1 cellular context compared by ENCODE assay signal in the genomic region with DNA sequence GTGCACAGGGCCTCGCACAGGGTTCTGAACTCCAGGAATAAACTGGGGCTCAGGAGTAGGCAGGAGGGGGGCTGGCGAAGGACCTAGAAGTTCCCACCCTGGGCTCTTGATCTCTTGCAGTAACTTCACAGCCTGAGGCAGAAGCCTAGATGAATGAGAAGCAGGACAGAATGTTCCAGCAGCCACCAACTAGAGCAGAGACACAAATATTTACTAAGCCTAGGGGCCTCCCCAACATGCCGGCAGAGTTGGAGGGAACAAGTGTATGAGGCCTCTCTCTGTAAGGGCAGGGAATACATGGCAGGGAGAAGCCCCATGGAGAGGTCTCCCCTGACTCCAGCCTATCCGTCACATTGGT.
TF ChIP-seq lines count a peak whose summit lies in the region.

No MANE protein-coding gene starts in this region.

TF ChIP-seq in HepG2, 621 proteins besides CTCF, POLR2A, EP300 and RAD21:
- TF ChIP-seq, protein P1, sequence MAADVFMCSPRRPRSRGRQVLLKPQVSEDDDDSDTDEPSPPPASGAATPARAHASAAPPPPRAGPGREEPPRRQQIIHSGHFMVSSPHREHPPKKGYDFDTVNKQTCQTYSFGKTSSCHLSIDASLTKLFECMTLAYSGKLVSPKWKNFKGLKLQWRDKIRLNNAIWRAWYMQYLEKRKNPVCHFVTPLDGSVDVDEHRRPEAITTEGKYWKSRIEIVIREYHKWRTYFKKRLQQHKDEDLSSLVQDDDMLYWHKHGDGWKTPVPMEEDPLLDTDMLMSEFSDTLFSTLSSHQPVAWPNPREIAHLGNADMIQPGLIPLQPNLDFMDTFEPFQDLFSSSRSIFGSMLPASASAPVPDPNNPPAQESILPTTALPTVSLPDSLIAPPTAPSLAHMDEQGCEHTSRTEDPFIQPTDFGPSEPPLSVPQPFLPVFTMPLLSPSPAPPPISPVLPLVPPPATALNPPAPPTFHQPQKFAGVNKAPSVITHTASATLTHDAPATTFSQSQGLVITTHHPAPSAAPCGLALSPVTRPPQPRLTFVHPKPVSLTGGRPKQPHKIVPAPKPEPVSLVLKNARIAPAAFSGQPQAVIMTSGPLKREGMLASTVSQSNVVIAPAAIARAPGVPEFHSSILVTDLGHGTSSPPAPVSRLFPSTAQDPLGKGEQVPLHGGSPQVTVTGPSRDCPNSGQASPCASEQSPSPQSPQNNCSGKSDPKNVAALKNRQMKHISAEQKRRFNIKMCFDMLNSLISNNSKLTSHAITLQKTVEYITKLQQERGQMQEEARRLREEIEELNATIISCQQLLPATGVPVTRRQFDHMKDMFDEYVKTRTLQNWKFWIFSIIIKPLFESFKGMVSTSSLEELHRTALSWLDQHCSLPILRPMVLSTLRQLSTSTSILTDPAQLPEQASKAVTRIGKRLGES (CRISPR knock-in tag; IDR thresholded peaks at IDR 0.05; ENCODE audit: borderline replicate concordance): no peak
- no peak for TF ChIP-seq DPF2 (CRISPR knock-in tag; IDR thresholded peaks at IDR 0.05; ENCODE audit: borderline replicate concordance, low read depth)
- no peak for TF ChIP-seq KLF15 (CRISPR knock-in tag; IDR thresholded peaks at IDR 0.05; ENCODE audit: borderline replicate concordance)
- TF ChIP-seq KAT7 (CRISPR knock-in tag; IDR thresholded peaks at IDR 0.05; ENCODE audit: borderline replicate concordance): no peak
- TF ChIP-seq, protein P2, sequence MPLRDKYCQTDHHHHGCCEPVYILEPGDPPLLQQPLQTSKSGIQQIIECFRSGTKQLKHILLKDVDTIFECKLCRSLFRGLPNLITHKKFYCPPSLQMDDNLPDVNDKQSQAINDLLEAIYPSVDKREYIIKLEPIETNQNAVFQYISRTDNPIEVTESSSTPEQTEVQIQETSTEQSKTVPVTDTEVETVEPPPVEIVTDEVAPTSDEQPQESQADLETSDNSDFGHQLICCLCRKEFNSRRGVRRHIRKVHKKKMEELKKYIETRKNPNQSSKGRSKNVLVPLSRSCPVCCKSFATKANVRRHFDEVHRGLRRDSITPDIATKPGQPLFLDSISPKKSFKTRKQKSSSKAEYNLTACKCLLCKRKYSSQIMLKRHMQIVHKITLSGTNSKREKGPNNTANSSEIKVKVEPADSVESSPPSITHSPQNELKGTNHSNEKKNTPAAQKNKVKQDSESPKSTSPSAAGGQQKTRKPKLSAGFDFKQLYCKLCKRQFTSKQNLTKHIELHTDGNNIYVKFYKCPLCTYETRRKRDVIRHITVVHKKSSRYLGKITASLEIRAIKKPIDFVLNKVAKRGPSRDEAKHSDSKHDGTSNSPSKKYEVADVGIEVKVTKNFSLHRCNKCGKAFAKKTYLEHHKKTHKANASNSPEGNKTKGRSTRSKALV (CRISPR knock-in tag; IDR thresholded peaks at IDR 0.05): no peak
- TF ChIP-seq ZNF687 (CRISPR knock-in tag; IDR thresholded peaks at IDR 0.05): peak; percentile 61
- 0 out of 2 replicates have a peak, but pooled peaks have one; percentile 27 for TF ChIP-seq GATAD2A (CRISPR knock-in tag; IDR thresholded peaks at IDR 0.05)
- no peak for TF ChIP-seq HNRNPK (IDR thresholded peaks at IDR 0.05; ENCODE audit: low read depth, low read length, poor library complexity, severe bottlenecking)
- TF ChIP-seq ZFP36L1 (CRISPR knock-in tag; IDR thresholded peaks at IDR 0.05): 0 out of 2 replicates have a peak, but pooled peaks have one; percentile 15
- TF ChIP-seq ZSCAN31 (CRISPR knock-in tag; IDR thresholded peaks at IDR 0.05; ENCODE audit: low read depth): no peak
- no peak for TF ChIP-seq ZNF282 (IDR thresholded peaks at IDR 0.05; ENCODE audit: partially characterized antibody)
- TF ChIP-seq PHF20 (CRISPR knock-in tag; IDR thresholded peaks at IDR 0.05): no peak
